In the genomic region with DNA sequence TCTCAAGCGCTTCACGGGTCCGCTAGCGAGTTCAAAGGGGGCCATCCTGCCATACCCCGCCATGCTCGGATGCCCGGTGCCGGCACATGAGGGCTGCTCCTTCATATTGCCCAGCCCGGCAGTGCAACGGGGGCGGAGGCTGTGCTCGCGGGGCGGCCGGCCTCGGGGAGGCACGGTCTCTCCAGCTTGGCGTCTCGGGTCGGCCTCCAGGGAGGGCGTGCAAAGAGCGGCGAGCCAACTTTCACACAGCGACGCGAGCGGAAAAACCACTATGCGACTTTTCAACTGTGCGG, we compare ENCODE assay signal across 8 cellular contexts.
DNase-seq lines count a peak whose midpoint lies in the region; ATAC-seq and TF ChIP-seq lines count a peak whose summit lies in the region.

No MANE protein-coding gene starts in this region.

- H3K27ac ChIP-seq in brain microvascular endothelial cell, result peak overlapping the region; percentile 93
- peak overlapping the region; percentile 60 to 61 for H3K27ac ChIP-seq in liver (ENCODE audit: low read depth in 1 of 2, low read length in 2 of 2)

- H3K4me3 Mint-ChIP-seq in type B pancreatic cell, result peak overlapping the region; percentile 87

- H3K9ac ChIP-seq in liver (ENCODE audit: low read depth in 1 of 2, low read length in 2 of 2), result no peak overlapping the region

- H3K27me3 ChIP-seq in brain microvascular endothelial cell (replicated peaks) (no peaks in the 10 kb centered on the region), liver (ENCODE audit: control insufficient read depth in 4 of 4, insufficient read depth in 4 of 4, low read length in 3 of 4) (no peaks in the 10 kb centered on the region)

- peaks cover 30% of the 10 kb centered on the region for H3K4me1 Mint-ChIP-seq in type B pancreatic cell (ENCODE audit: unreplicated experiment)

- peak overlapping the region; percentile 88 for H3K4me3 ChIP-seq in brain microvascular endothelial cell (ENCODE audit: low read depth, low read length)
- peak overlapping the region; percentile 42 to 67 (median 63) for H3K4me3 ChIP-seq in liver (ENCODE audit: low read depth in 1 of 3, low read length in 3 of 3)

- peaks cover 4 to 22% (median 11%) of the 10 kb centered on the region in 4 donors for H3K4me1 ChIP-seq in liver (ENCODE audit: control insufficient read depth in 4 of 4, insufficient read depth in 4 of 4, low read length in 3 of 4)

- DNase-seq in brain microvascular endothelial cell (no peak), type B pancreatic cell (ENCODE audit: extremely low spot score, unreplicated experiment) (no peak), kidney tubule cell (ENCODE audit: low spot score) (no peak), NCI-H510A (lab: John Stamatoyannopoulos, UW) (no peak)

- H3K27ac Mint-ChIP-seq in type B pancreatic cell, result peak overlapping the region; percentile 84

- no peak for TF ChIP-seq CTCF in brain microvascular endothelial cell (IDR thresholded peaks at IDR 0.05; ENCODE audit: low read depth, low read length, missing control alignments)
- TF ChIP-seq CTCF in liver (IDR thresholded peaks at IDR 0.05; ENCODE audit: low read depth, low read length, missing input control), result no peak
- TF ChIP-seq CTCF in type B pancreatic cell (conservative IDR thresholded peaks at IDR 0.05), result no peak

- no peaks in the 10 kb centered on the region for H3K36me3 ChIP-seq in brain microvascular endothelial cell (replicated peaks)
- H3K36me3 ChIP-seq in liver (ENCODE audit: control insufficient read depth in 4 of 4, insufficient read depth in 3 of 4, low read depth in 1 of 4, low read length in 3 of 4), result no peaks in the 10 kb centered on the region

- H3K36me3 Mint-ChIP-seq in type B pancreatic cell, result no peaks in the 10 kb centered on the region

- no peaks in the 10 kb centered on the region for H3K9me3 ChIP-seq in liver (ENCODE audit: control insufficient read depth in 4 of 4, low read length in 3 of 4)

- peaks cover 3% of the 10 kb centered on the region for H3K27me3 Mint-ChIP-seq in type B pancreatic cell

- no peak for TF ChIP-seq RAD21 in liver (IDR thresholded peaks at IDR 0.05)

- 8% methylated on average over 29 of the region's 29 CpGs for WGBS in liver

- ATAC-seq in GM18867 (IDR thresholded peaks at IDR 0.05; ENCODE audit: unreplicated experiment) (peak; percentile 40), HG03439 (IDR thresholded peaks at IDR 0.05; ENCODE audit: unreplicated experiment) (peak; percentile 32), HG03135 (IDR thresholded peaks at IDR 0.05; ENCODE audit: unreplicated experiment) (no peak)

- in situ Hi-C loops in brain microvascular endothelial cell (cut with HindIII; ENCODE audit: low pct_ligation_motif_present, low sequenced_read_pairs), result no loop called here

- H3K9me3 Mint-ChIP-seq in type B pancreatic cell, result no peaks in the 10 kb centered on the region

TF ChIP-seq in liver, 16 proteins besides CTCF, POLR2A, EP300 and RAD21:
- TF ChIP-seq RXRA (IDR thresholded peaks at IDR 0.05) (no peak), HNF4G (IDR thresholded peaks at IDR 0.05) (no peak), SP1 (IDR thresholded peaks at IDR 0.05) (no peak), EGR1 (IDR thresholded peaks at IDR 0.05; ENCODE audit: low read depth in 2 of 2) (no peak)
TF ChIP-seq in liver: peak in this region for 0.
